In the genomic region with DNA sequence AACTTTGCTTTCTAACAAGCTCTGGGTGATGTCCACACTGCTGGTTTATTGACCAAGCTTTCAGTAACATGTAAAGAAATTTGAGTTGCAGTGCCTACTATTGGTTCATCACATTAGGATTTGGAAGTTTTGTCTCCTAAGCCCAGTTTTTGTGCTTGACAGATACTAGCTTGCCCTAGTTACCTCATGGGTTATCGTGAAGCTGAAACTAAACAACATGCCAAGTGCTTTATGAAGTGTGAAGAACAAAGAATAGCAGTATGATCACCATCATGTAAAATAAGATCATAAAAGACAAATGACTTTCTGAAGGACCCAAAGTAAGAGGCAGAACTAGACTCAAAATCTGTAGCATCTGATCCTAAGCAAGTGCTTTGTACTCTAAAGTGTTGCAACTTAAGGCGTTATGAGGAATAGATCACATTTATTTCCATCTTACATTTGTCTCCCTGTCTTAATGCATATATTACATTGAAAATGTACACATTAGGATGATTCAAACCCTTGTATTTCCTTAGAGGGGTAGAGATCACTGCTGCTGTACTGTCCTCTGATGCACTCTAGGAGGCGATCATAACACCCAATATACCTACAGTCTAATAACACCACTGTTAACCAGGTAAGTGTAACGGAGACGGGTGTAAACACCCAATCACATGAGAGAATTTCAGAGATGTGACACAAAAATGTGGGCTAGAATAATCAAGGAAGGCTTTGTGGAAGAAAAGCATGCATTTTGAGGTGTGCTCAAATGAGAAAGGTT, we compare ENCODE assay signal across 9 cellular contexts.
A peak's percentile ranks its signal among the peaks of the same experiment; 100 is the strongest.
DNase-seq lines count a peak whose midpoint lies in the region; ATAC-seq and TF ChIP-seq lines count a peak whose summit lies in the region.
"Had no signal": no experiment of that assay in that cellular context is flagged by ENCODE, and none has a peak within 500 bp of the region (broad histone marks: within the 10 kb centered on the region; RNA-seq: fewer than 3 reads in every experiment).

No MANE protein-coding gene starts in this region.

- DNase-seq in renal cortical epithelial cell (ENCODE audit: low read depth) (peak; percentile 56), NOMO-1 (lab: John Stamatoyannopoulos, UW; ENCODE audit: unreplicated experiment in 2 of 2) (no peak), left colon (no peak), NCI-H1092 (lab: John Stamatoyannopoulos, UW) (no peak)
- no peak for DNase-seq in activated T-helper 2 cell treated with anti-CD3 and anti-CD28 coated beads, Interferon-gamma antibody, Interleukin-2, Interleukin-4, amounts not matched to agents 10 μg/mL and 5 μg/mL and 100 μg/mL, durations not matched to agents 14 hours and 24 hours and 36 hours (ENCODE audit: low spot score)
- DNase-seq: esophagus squamous epithelium had no signal

- no peak overlapping the region for H3K27ac Mint-ChIP-seq in activated T-helper 2 cell treated with anti-CD3 and anti-CD28 coated beads, Interferon-gamma antibody, Interleukin-2, Interleukin-4, amounts not matched to agents 10 μg/mL and 5 μg/mL and 100 μg/mL, durations not matched to agents 14 hours and 24 hours and 36 hours

- no peak overlapping the region for H3K4me2 ChIP-seq in SU-DHL-6 (ENCODE audit: low read depth, low read length, poor library complexity, severe bottlenecking)

- H3K36me3 Mint-ChIP-seq in activated T-helper 2 cell treated with anti-CD3 and anti-CD28 coated beads, Interferon-gamma antibody, Interleukin-2, Interleukin-4, amounts not matched to agents 10 μg/mL and 5 μg/mL and 100 μg/mL, durations not matched to agents 14 hours and 24 hours and 36 hours (ENCODE audit: low read depth) = no peaks in the 10 kb centered on the region

- no peaks in the 10 kb centered on the region for H3K9me2 ChIP-seq in SU-DHL-6 (replicated peaks; ENCODE audit: insufficient read depth, low read length)

- intact Hi-C loops in activated T-helper 2 cell treated with anti-CD3 and anti-CD28 coated beads, Interferon-gamma antibody, Interleukin-2, Interleukin-4, amounts not matched to agents 10 μg/mL and 5 μg/mL and 100 μg/mL, durations not matched to agents 14 hours and 24 hours and 36 hours (cut with micrococcal nuclease) = no loop called here
- intact Hi-C loops in left colon (cut with DNase I, micrococcal nuclease) = no loop called here

- peak; percentile 68 for TF ChIP-seq CTCF in SU-DHL-6 (IDR thresholded peaks at IDR 0.05; ENCODE audit: insufficient read depth, low read length, poor library complexity, severe bottlenecking)

- no peak overlapping the region for H3K9ac ChIP-seq in SU-DHL-6 (ENCODE audit: low read length)

- H3K27ac ChIP-seq in SU-DHL-6 (ENCODE audit: low read depth, low read length) = no peak overlapping the region
- H3K27ac ChIP-seq: esophagus squamous epithelium had no signal

- H3K79me2 ChIP-seq in SU-DHL-6 (ENCODE audit: insufficient read depth, low read length) = no peaks in the 10 kb centered on the region

- ATAC-seq in GM19025 (IDR thresholded peaks at IDR 0.05; ENCODE audit: low read depth, unreplicated experiment) (peak; percentile 63), HG02884 (IDR thresholded peaks at IDR 0.05; ENCODE audit: unreplicated experiment) (peak; percentile 61), left colon (no peak)

- H3K4me3 Mint-ChIP-seq in activated T-helper 2 cell treated with anti-CD3 and anti-CD28 coated beads, Interferon-gamma antibody, Interleukin-2, Interleukin-4, amounts not matched to agents 10 μg/mL and 5 μg/mL and 100 μg/mL, durations not matched to agents 14 hours and 24 hours and 36 hours (ENCODE audit: low read depth) = no peak overlapping the region

- no peaks in the 10 kb centered on the region for H3F3A ChIP-seq in SU-DHL-6 (ENCODE audit: insufficient read depth)

- H3K36me3 ChIP-seq in SU-DHL-6 (ENCODE audit: low read length) = no peaks in the 10 kb centered on the region
- H3K36me3 ChIP-seq: esophagus squamous epithelium had no signal

- no peaks in the 10 kb centered on the region for H3K9me3 ChIP-seq in SU-DHL-6 (ENCODE audit: insufficient read depth, low read length)
- H3K9me3 ChIP-seq: esophagus squamous epithelium had no signal

- H3K27me3 ChIP-seq in SU-DHL-6 (ENCODE audit: low read length) = no peaks in the 10 kb centered on the region
- H3K27me3 ChIP-seq: esophagus squamous epithelium had no signal

- peaks cover 9% of the 10 kb centered on the region for H3K27me3 Mint-ChIP-seq in activated T-helper 2 cell treated with anti-CD3 and anti-CD28 coated beads, Interferon-gamma antibody, Interleukin-2, Interleukin-4, amounts not matched to agents 10 μg/mL and 5 μg/mL and 100 μg/mL, durations not matched to agents 14 hours and 24 hours and 36 hours (ENCODE audit: low read depth)

- H3K4me1 Mint-ChIP-seq in activated T-helper 2 cell treated with anti-CD3 and anti-CD28 coated beads, Interferon-gamma antibody, Interleukin-2, Interleukin-4, amounts not matched to agents 10 μg/mL and 5 μg/mL and 100 μg/mL, durations not matched to agents 14 hours and 24 hours and 36 hours (ENCODE audit: low read depth) = no peaks in the 10 kb centered on the region

- H3K9me3 Mint-ChIP-seq in activated T-helper 2 cell treated with anti-CD3 and anti-CD28 coated beads, Interferon-gamma antibody, Interleukin-2, Interleukin-4, amounts not matched to agents 10 μg/mL and 5 μg/mL and 100 μg/mL, durations not matched to agents 14 hours and 24 hours and 36 hours = no peaks in the 10 kb centered on the region

- H2AFZ ChIP-seq in SU-DHL-6 (ENCODE audit: low read depth, low read length, severe bottlenecking) = no peak overlapping the region

- no peak overlapping the region for H3K4me3 ChIP-seq in SU-DHL-6 (ENCODE audit: insufficient read depth, low read length, poor library complexity, severe bottlenecking)
- H3K4me3 ChIP-seq: esophagus squamous epithelium had no signal

- H4K20me1 ChIP-seq in SU-DHL-6 (ENCODE audit: low read depth, low read length) = no peaks in the 10 kb centered on the region
